32 cellular contexts compared by ENCODE assay signal in genomic region chr1:101908980-101909379, GRCh38.
"Had no signal": no experiment of that assay in that cellular context is flagged by ENCODE, and none has a peak within 500 bp of the region (broad histone marks: within the 10 kb centered on the region; RNA-seq: fewer than 3 reads in every experiment).

No MANE protein-coding gene starts in this region.

- ATAC-seq: activated CD8-positive, alpha-beta T cell treated with anti-CD3 and anti-CD28 coated beads for 36 hours; activated T-cell treated with anti-CD3 and anti-CD28 coated beads, Interleukin-2, amount 50 U/mL, for 72 hours; activated T-helper 17 cell treated with anti-CD3 and anti-CD28 coated beads, Interleukin-2, amount 50 U/mL, for 72 hours; PC-3 had no signal

- DNase-seq: activated CD4-positive, alpha-beta T cell treated with anti-CD3 and anti-CD28 coated beads, Interleukin-2, amount 10 ng/mL, durations not matched to agents 24 days and 14 days; activated CD4-positive, alpha-beta T cell treated with anti-CD3 and anti-CD28 coated beads, Interleukin-2, amount 50 U/mL, for 4 hours; activated CD8-positive, alpha-beta T cell treated with anti-CD3 and anti-CD28 coated beads for 36 hours; activated effector memory CD4-positive, alpha-beta T cell treated with anti-CD3 and anti-CD28 coated beads, Interleukin-2, amount 50 U/mL, for 16 hours; activated naive CD4-positive, alpha-beta T cell; activated naive CD4-positive, alpha-beta T cell treated with anti-CD3 and anti-CD28 coated beads, Interleukin-2, amount 50 U/mL, for 16 hours; activated naive CD8-positive, alpha-beta T cell treated with anti-CD3 and anti-CD28 coated beads for 36 hours; activated T-cell treated with anti-CD3 and anti-CD28 coated beads, Interleukin-2, amount 50 U/mL, for 1 hour; activated T-cell treated with anti-CD3 and anti-CD28 coated beads, Interleukin-2, amount 50 U/mL, for 72 hours; amniotic stem cell; aorta; brain microvascular endothelial cell; central memory CD4-positive, alpha-beta T cell; Kasumi-1; MG63; NCI-H1048; NCI-H1105 treated with DMSO at 0.1 percent for 48 hours; NCI-H1436 treated with DMSO at 0.1 percent for 48 hours; NCI-H1694 treated with DMSO at 0.1 percent for 48 hours; NCI-H2029; NCI-H2171 treated with DMSO at 0.1 percent for 48 hours; NCI-H2227 treated with DMSO at 0.1 percent for 48 hours; NCI-H510A treated with DMSO at 0.1 percent for 48 hours; NCI-H526 treated with DMSO at 0.1 percent for 48 hours; NK-92 treated with Interleukin-12 subunit alpha and Interleukin-12 subunit beta, amount 100 ng/mL, for 24 hours; PC-3; Peyer's patch; RPMI8226; SHP77 treated with DMSO at 0.1 percent for 48 hours; SK-N-SH had no signal

- H3K4me3 ChIP-seq: MG63, Peyer's patch, SJSA1 had no signal

- H3K27ac ChIP-seq: brain microvascular endothelial cell, Peyer's patch, SJSA1 had no signal

- H3K36me3 ChIP-seq: brain microvascular endothelial cell, MG63, Peyer's patch, SJSA1 had no signal

- H3K4me2 ChIP-seq: SK-N-SH had no signal

- H3K9me3 ChIP-seq: MG63, Peyer's patch, SJSA1, SK-N-SH had no signal

- H3K9ac ChIP-seq: SK-N-SH had no signal

- H3K27me3 ChIP-seq: brain microvascular endothelial cell, MG63, Peyer's patch, SJSA1 had no signal

- H3K4me1 ChIP-seq: Peyer's patch, SJSA1 had no signal
